22 cellular contexts compared by ENCODE assay signal in the genomic region with DNA sequence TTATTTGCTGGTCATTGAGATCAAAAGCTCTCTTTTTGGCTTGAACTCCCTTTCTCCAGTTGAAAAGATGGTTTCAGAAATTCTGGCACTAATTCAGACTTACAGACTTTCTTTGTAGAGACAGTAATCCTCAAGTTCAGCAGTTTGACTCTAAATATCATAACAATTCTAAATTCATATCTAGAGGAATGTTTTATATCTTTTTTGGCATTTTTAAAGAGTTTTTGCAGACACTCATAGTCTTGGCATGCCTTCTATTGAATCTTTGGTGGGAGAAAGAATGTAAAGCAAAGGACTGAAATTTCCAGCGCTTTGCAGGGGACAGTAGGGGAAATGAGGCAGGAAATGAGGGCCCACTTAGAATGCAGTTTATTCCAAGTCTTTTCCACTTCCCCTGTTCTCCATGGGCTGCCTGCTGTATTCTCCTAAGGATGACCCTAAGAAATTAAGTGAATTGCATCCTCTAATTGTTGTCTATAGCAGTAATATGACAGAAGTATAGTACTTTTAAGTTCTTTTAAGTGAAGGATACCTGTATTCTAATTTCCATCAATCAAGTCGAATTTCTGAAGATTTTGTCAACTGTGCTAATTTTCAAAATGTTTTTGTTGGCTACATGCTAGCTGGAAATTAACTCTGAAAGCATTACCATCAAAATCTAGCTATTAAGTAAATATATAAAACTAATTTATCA. TPM values are rescaled to one million over a fixed set of nuclear protein-coding genes. Genes with fewer than 3 reads are reported as not detected.
DNase-seq lines count a peak whose midpoint lies in the region; ATAC-seq and TF ChIP-seq lines count a peak whose summit lies in the region.
"Had no signal": no experiment of that assay in that cellular context is flagged by ENCODE, and none has a peak within 500 bp of the region (broad histone marks: within the 10 kb centered on the region; RNA-seq: fewer than 3 reads in every experiment).

No MANE protein-coding gene starts in this region.

- DNase-seq in cardiac muscle cell (ENCODE audit: low read depth in 1 of 2, low spot score in 1 of 2): peak in 1 of 2 donors; percentile 84
- DNase-seq in cardiac septum (ENCODE audit: low spot score): no peak
- peak; percentile 67 for DNase-seq in astrocyte of the cerebellum (ENCODE audit: low read depth)
- peak; percentile 77 for DNase-seq in iris pigment epithelial cell (ENCODE audit: low read depth)
- DNase-seq in NCI-H524 treated with DMSO at 0.1 percent for 48 hours (lab: John Stamatoyannopoulos, UW): no peak
- DNase-seq in stimulated activated naive CD8-positive, alpha-beta T cell treated with anti-CD3 and anti-CD28 coated beads, Interleukin-15, Interleukin-2, amounts not matched to agents 100 U/mL and 50 U/mL, for 24 hours: no peak
- no peak for DNase-seq in NCI-H446 (lab: John Stamatoyannopoulos, UW)
- DNase-seq: activated CD4-positive, alpha-beta T cell treated with anti-CD3 and anti-CD28 coated beads for 1 hour; activated CD8-positive, alpha-beta memory T cell treated with anti-CD3 and anti-CD28 coated beads, Interleukin-2, amount 50 U/mL, for 48 hours; activated naive CD4-positive, alpha-beta T cell treated with Interleukin-2 at 50 U/mL for 16 hours; Caco-2; endodermal cell; GF-D8; Kasumi-1; NCI-H1436 treated with DMSO at 0.1 percent for 48 hours; NCI-H345; occipital lobe; SHP77; transverse colon had no signal

- H3K4me3 ChIP-seq in cardiac muscle cell: no peak overlapping the region
- H3K4me3 ChIP-seq in astrocyte of the cerebellum (ENCODE audit: low read depth, low read length): no peak overlapping the region
- H3K4me3 ChIP-seq: skin epidermis, transverse colon had no signal

- in situ Hi-C loops in astrocyte of the cerebellum (cut with HindIII; ENCODE audit: low sequenced_read_pairs): no loop called here

- peaks cover 16% of the 10 kb centered on the region for H3K4me1 ChIP-seq in cardiac muscle cell (ENCODE audit: low read depth)

- peak overlapping the region; percentile 45 for H3K27ac ChIP-seq in cardiac muscle cell
- H3K27ac ChIP-seq: skin epidermis, transverse colon had no signal

- H3K36me3 ChIP-seq in cardiac muscle cell: no peaks in the 10 kb centered on the region
- H3K36me3 ChIP-seq: transverse colon had no signal

- no peaks in the 10 kb centered on the region for H3K27me3 ChIP-seq in cardiac muscle cell
- H3K27me3 ChIP-seq: transverse colon had no signal

- no peak for TF ChIP-seq CTCF in cardiac muscle cell (IDR thresholded peaks at IDR 0.05; ENCODE audit: low read depth, low read length)
- TF ChIP-seq CTCF in astrocyte of the cerebellum (IDR thresholded peaks at IDR 0.05; ENCODE audit: low read depth, low read length, missing control alignments): no peak

- no peaks in the 10 kb centered on the region for H3K9me3 ChIP-seq in cardiac muscle cell (ENCODE audit: low read depth)
- H3K9me3 ChIP-seq: Caco-2, transverse colon had no signal

- ATAC-seq in HG02970 (IDR thresholded peaks at IDR 0.05; ENCODE audit: low FRiP score, unreplicated experiment): no peak
- no peak for ATAC-seq in stimulated activated naive CD8-positive, alpha-beta T cell treated with anti-CD3 and anti-CD28 coated beads, Interleukin-15, Interleukin-2, amounts not matched to agents 100 U/mL and 50 U/mL, for 24 hours
- ATAC-seq: stimulated activated effector memory CD8-positive, alpha-beta T cell treated with anti-CD3 and anti-CD28 coated beads, Interleukin-12 subunit alpha, Interleukin-12 subunit beta, amount 100 ng/mL, for 72 hours had no signal

- intact Hi-C loops in cardiac septum (cut with DNase I): no loop called here

RNA-seq across cellular contexts. Expression of a gene that starts 31.5 kb away (rescaled TPM):
- total RNA-seq in cardiac muscle cell: 39.5 and 56.2 TPM in 2 replicates
- polyA plus RNA-seq in cardiac muscle cell: 45.5 and 46.6 TPM in 2 replicates
- total RNA-seq in cardiac septum: 7.9 TPM

Comparison
In these comparisons a context has a peak if more than half of its experiments do, and no peak if none do; other contexts are left out.
1. DNase-seq: peak in astrocyte of the cerebellum (single experiment) and iris pigment epithelial cell (single experiment); none in cardiac septum (single experiment), NCI-H524 treated with DMSO at 0.1 percent for 48 hours (single experiment), stimulated activated naive CD8-positive, alpha-beta T cell treated with anti-CD3 and anti-CD28 coated beads, Interleukin-15, Interleukin-2, amounts not matched to agents 100 U/mL and 50 U/mL, for 24 hours (single experiment) and NCI-H446 (0 of 2).